21 cellular contexts compared by ENCODE assay signal in the genomic region with DNA sequence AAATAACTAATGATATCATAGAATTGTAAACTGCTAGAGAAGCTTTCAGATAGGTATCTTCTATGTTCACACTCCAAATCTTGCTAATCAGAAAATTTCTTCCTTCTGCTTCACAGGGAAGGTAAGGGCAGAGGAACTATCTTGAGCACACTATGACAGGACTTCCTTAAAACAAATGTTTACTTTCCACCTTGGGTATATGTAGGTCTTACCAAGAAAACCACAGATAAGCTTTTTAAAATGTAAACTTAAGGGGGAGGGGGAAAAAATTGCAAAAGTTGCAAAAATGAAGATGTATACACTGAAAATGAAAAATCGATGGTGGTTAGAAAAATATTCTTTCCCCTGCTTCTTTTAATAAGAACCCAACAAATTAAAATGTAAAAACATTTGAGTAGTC. TPM values are rescaled to one million over a fixed set of nuclear protein-coding genes. Genes with fewer than 3 reads are reported as not detected.
A peak's percentile ranks its signal among the peaks of the same experiment; 100 is the strongest.
DNase-seq lines count a peak whose midpoint lies in the region; ATAC-seq and TF ChIP-seq lines count a peak whose summit lies in the region.
"Had no signal": no experiment of that assay in that cellular context is flagged by ENCODE, and none has a peak within 500 bp of the region (broad histone marks: within the 10 kb centered on the region; RNA-seq: fewer than 3 reads in every experiment).

No MANE protein-coding gene starts in this region.

- TF ChIP-seq POLR2A in body of pancreas (IDR thresholded peaks at IDR 0.05) (no peak), GM18505 (IDR thresholded peaks at IDR 0.05; ENCODE audit: borderline replicate concordance, extremely low read depth, insufficient read depth, insufficient read length) (no peak)

- CTCF ChIA-PET in activated naive CD4-positive, alpha-beta T cell treated with anti-CD3 and anti-CD28 coated beads, Interleukin-2, amount 10 ng/mL, durations not matched to agents 7 days and 5 days (lab: Charles Lee): no interaction called here

- H3K27ac Mint-ChIP-seq in activated naive CD4-positive, alpha-beta T cell treated with anti-CD3 and anti-CD28 coated beads, Interleukin-2, amount 10 ng/mL, durations not matched to agents 7 days and 5 days: peak overlapping the region; percentile 72
- H3K27ac Mint-ChIP-seq in activated naive CD8-positive, alpha-beta T cell treated with anti-CD3 and anti-CD28 coated beads, Interleukin-2, amount 10 ng/mL, durations not matched to agents 7 days and 5 days: peak overlapping the region; percentile 19
- peak overlapping the region; percentile 29 for H3K27ac Mint-ChIP-seq in stimulated activated effector memory CD8-positive, alpha-beta T cell treated with anti-CD3 and anti-CD28 coated beads, Interleukin-12 subunit alpha, Interleukin-12 subunit beta, amount 100 ng/mL, for 72 hours

- no peaks in the 10 kb centered on the region for H3K9me3 ChIP-seq in body of pancreas
- H3K9me3 ChIP-seq: MG63, prostate gland, SK-N-SH had no signal

- no peak for TF ChIP-seq CTCF in body of pancreas (IDR thresholded peaks at IDR 0.05)

- H3K36me3 ChIP-seq in body of pancreas (replicated peaks in 1 of 2; ENCODE audit: insufficient read depth in 1 of 2, low read depth in 2 of 2): peaks cover 0 to 40% of the 10 kb centered on the region in 2 donors

- POLR2A ChIA-PET in activated naive CD8-positive, alpha-beta T cell treated with anti-CD3 and anti-CD28 coated beads, Interleukin-2, amount 10 ng/mL, durations not matched to agents 7 days and 5 days (lab: Charles Lee): no interaction called here

- peaks cover 50% of the 10 kb centered on the region for H3K36me3 Mint-ChIP-seq in activated naive CD4-positive, alpha-beta T cell treated with anti-CD3 and anti-CD28 coated beads, Interleukin-2, amount 10 ng/mL, durations not matched to agents 7 days and 5 days
- peaks cover 34% of the 10 kb centered on the region for H3K36me3 Mint-ChIP-seq in activated naive CD8-positive, alpha-beta T cell treated with anti-CD3 and anti-CD28 coated beads, Interleukin-2, amount 10 ng/mL, durations not matched to agents 7 days and 5 days
- peaks cover 100% of the 10 kb centered on the region for H3K36me3 Mint-ChIP-seq in stimulated activated effector memory CD8-positive, alpha-beta T cell treated with anti-CD3 and anti-CD28 coated beads, Interleukin-12 subunit alpha, Interleukin-12 subunit beta, amount 100 ng/mL, for 72 hours

- no peaks in the 10 kb centered on the region for H3K27me3 Mint-ChIP-seq in activated naive CD4-positive, alpha-beta T cell treated with anti-CD3 and anti-CD28 coated beads, Interleukin-2, amount 10 ng/mL, durations not matched to agents 7 days and 5 days
- no peaks in the 10 kb centered on the region for H3K27me3 Mint-ChIP-seq in activated naive CD8-positive, alpha-beta T cell treated with anti-CD3 and anti-CD28 coated beads, Interleukin-2, amount 10 ng/mL, durations not matched to agents 7 days and 5 days

- DNase-seq in activated naive CD4-positive, alpha-beta T cell treated with anti-CD3 and anti-CD28 coated beads, Interleukin-2, amount 10 ng/mL, durations not matched to agents 7 days and 5 days: no peak
- no peak for DNase-seq in activated naive CD4-positive, alpha-beta T cell treated with anti-CD3 and anti-CD28 coated beads, Interleukin-2, amount 50 U/mL, for 16 hours
- DNase-seq in OCI-M1 (lab: John Stamatoyannopoulos, UW): peak; percentile 56
- DNase-seq in activated naive CD8-positive, alpha-beta T cell treated with anti-CD3 and anti-CD28 coated beads, Interleukin-2, amount 10 ng/mL, durations not matched to agents 7 days and 5 days: no peak
- no peak for DNase-seq in stimulated activated effector memory CD8-positive, alpha-beta T cell treated with anti-CD3 and anti-CD28 coated beads, Interleukin-12 subunit alpha, Interleukin-12 subunit beta, amount 100 ng/mL, for 72 hours (ENCODE audit: low spot score in 2 of 2)
- no peak for DNase-seq in Right ventricle myocardium superior
- DNase-seq in body of pancreas: no peak
- DNase-seq: activated CD4-positive, alpha-beta T cell treated with anti-CD3 and anti-CD28 coated beads, Interleukin-2, amount 50 U/mL, for 1 hour; DMS 273 treated with DMSO at 0.1 percent for 48 hours; effector CD4-positive, alpha-beta T cell; hypothalamus; islet precursor cell; MG63; NCI-H146; NCI-H524; SK-N-SH had no signal

- WGBS in body of pancreas, 2 donors: 67 to 73% methylated on average over 1 of the region's 1 CpG

- H3K4me3 Mint-ChIP-seq in activated naive CD4-positive, alpha-beta T cell treated with anti-CD3 and anti-CD28 coated beads, Interleukin-2, amount 10 ng/mL, durations not matched to agents 7 days and 5 days: no peak overlapping the region
- H3K4me3 Mint-ChIP-seq in activated naive CD8-positive, alpha-beta T cell treated with anti-CD3 and anti-CD28 coated beads, Interleukin-2, amount 10 ng/mL, durations not matched to agents 7 days and 5 days: peak overlapping the region; percentile 5
- H3K4me3 Mint-ChIP-seq in stimulated activated effector memory CD8-positive, alpha-beta T cell treated with anti-CD3 and anti-CD28 coated beads, Interleukin-12 subunit alpha, Interleukin-12 subunit beta, amount 100 ng/mL, for 72 hours: no peak overlapping the region

- no peak overlapping the region for H3K27ac ChIP-seq in body of pancreas
- H3K27ac ChIP-seq: C4-2B, prostate gland, RWPE1 had no signal

- no peaks in the 10 kb centered on the region for H3K9me3 Mint-ChIP-seq in activated naive CD4-positive, alpha-beta T cell treated with anti-CD3 and anti-CD28 coated beads, Interleukin-2, amount 10 ng/mL, durations not matched to agents 7 days and 5 days
- no peaks in the 10 kb centered on the region for H3K9me3 Mint-ChIP-seq in activated naive CD8-positive, alpha-beta T cell treated with anti-CD3 and anti-CD28 coated beads, Interleukin-2, amount 10 ng/mL, durations not matched to agents 7 days and 5 days
- H3K9me3 Mint-ChIP-seq in stimulated activated effector memory CD8-positive, alpha-beta T cell treated with anti-CD3 and anti-CD28 coated beads, Interleukin-12 subunit alpha, Interleukin-12 subunit beta, amount 100 ng/mL, for 72 hours: no peaks in the 10 kb centered on the region

- H3K4me1 ChIP-seq in body of pancreas: peaks cover 4% of the 10 kb centered on the region
- H3K4me1 ChIP-seq: prostate gland had no signal

- no peak overlapping the region for H3K4me3 ChIP-seq in body of pancreas
- H3K4me3 ChIP-seq: MG63, prostate gland had no signal

- intact Hi-C loops in Right ventricle myocardium superior (cut with DNase I) (no loop called here), body of pancreas (cut with DNase I) (no loop called here)

- no peaks in the 10 kb centered on the region for H3K27me3 ChIP-seq in body of pancreas
- H3K27me3 ChIP-seq: MG63 had no signal

- peaks cover 12% of the 10 kb centered on the region for H3K4me1 Mint-ChIP-seq in activated naive CD4-positive, alpha-beta T cell treated with anti-CD3 and anti-CD28 coated beads, Interleukin-2, amount 10 ng/mL, durations not matched to agents 7 days and 5 days
- peaks cover 9% of the 10 kb centered on the region for H3K4me1 Mint-ChIP-seq in activated naive CD8-positive, alpha-beta T cell treated with anti-CD3 and anti-CD28 coated beads, Interleukin-2, amount 10 ng/mL, durations not matched to agents 7 days and 5 days
- H3K4me1 Mint-ChIP-seq in stimulated activated effector memory CD8-positive, alpha-beta T cell treated with anti-CD3 and anti-CD28 coated beads, Interleukin-12 subunit alpha, Interleukin-12 subunit beta, amount 100 ng/mL, for 72 hours: no peaks in the 10 kb centered on the region

- no peak for ATAC-seq in activated naive CD8-positive, alpha-beta T cell treated with anti-CD3 and anti-CD28 coated beads, Interleukin-2, amount 10 ng/mL, durations not matched to agents 7 days and 5 days (ENCODE audit: low read depth)
- ATAC-seq in stimulated activated effector memory CD8-positive, alpha-beta T cell treated with anti-CD3 and anti-CD28 coated beads, Interleukin-12 subunit alpha, Interleukin-12 subunit beta, amount 100 ng/mL, for 72 hours: no peak
- ATAC-seq in Right ventricle myocardium superior (ENCODE audit: poor library complexity): no peak
- no peak for ATAC-seq in body of pancreas
- ATAC-seq in GM18505 (IDR thresholded peaks at IDR 0.05; ENCODE audit: unreplicated experiment): no peak
- ATAC-seq: esophagus mucosa had no signal

RNA-seq across cellular contexts. Expression of gene YTHDC1, which starts 30.9 kb away (rescaled TPM):
- total RNA-seq in activated naive CD8-positive, alpha-beta T cell treated with anti-CD3 and anti-CD28 coated beads, Interleukin-2, amount 10 ng/mL, durations not matched to agents 7 days and 5 days: 100 to 1,000 TPM; 120 to 122 TPM
- total RNA-seq in Right ventricle myocardium superior: 50.0 TPM
- 10 to 100 TPM; 56.0 to 63.3 TPM for total RNA-seq in body of pancreas

Comparison
In these comparisons a context has a peak if more than half of its experiments do, and no peak if none do; other contexts are left out.
1. H3K27ac Mint-ChIP-seq: peak in every context shown above with its lines; median percentile 72 in activated naive CD4-positive, alpha-beta T cell treated with anti-CD3 and anti-CD28 coated beads, Interleukin-2, amount 10 ng/mL, durations not matched to agents 7 days and 5 days; 29 in stimulated activated effector memory CD8-positive, alpha-beta T cell treated with anti-CD3 and anti-CD28 coated beads, Interleukin-12 subunit alpha, Interleukin-12 subunit beta, amount 100 ng/mL, for 72 hours; 19 in activated naive CD8-positive, alpha-beta T cell treated with anti-CD3 and anti-CD28 coated beads, Interleukin-2, amount 10 ng/mL, durations not matched to agents 7 days and 5 days.